In the genomic region with DNA sequence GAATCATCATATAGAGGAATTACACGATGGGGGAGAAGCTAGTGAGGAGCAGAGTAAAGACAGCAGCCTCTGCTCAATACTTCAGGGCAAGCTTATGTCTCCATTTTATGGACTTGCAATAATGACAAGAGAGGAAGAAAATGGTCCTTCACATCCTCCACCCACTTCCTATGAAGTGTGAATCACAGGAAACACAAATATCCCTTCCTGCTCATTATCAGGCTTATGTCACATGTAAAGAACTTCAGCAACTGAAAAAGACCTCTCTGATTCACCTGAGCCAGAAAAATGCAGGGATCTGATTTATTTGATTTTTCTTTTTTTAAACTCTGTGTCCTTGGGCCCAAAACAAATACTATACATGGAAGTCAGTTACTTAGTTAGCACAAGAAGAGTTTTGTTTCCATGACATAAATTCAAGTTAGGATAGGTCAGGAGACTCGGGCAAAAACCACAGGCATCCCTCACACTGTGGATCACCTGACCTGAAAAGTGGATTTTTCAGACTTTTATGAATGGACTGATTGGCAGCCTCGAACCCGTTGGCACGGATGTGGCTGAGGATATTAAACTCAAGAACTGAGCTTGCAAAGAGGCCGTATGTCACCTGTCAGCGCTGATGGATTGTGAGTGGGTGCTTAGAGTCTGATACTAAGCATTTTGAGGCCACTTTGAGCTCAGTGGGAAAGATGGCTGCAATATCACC, we compare ENCODE assay signal across 32 cellular contexts.
DNase-seq lines count a peak whose midpoint lies in the region; ATAC-seq and TF ChIP-seq lines count a peak whose summit lies in the region.
"Had no signal": no experiment of that assay in that cellular context is flagged by ENCODE, and none has a peak within 500 bp of the region (broad histone marks: within the 10 kb centered on the region; RNA-seq: fewer than 3 reads in every experiment).

No MANE protein-coding gene starts in this region.

- no peak overlapping the region for H3K4me3 ChIP-seq in mammary epithelial cell (replicated peaks in 1 of 3; ENCODE audit: insufficient read depth in 1 of 3, low read depth in 2 of 3, low read length in 3 of 3)
- no peak overlapping the region for H3K4me3 ChIP-seq in breast epithelium
- H3K4me3 ChIP-seq in RWPE2 (ENCODE audit: severe bottlenecking), result no peak overlapping the region
- no peak overlapping the region for H3K4me3 ChIP-seq in fibroblast of pulmonary artery (replicated peaks; ENCODE audit: low read depth, low read length)
- H3K4me3 ChIP-seq in neuronal stem cell (ENCODE audit: low read length in 2 of 2), result no peak overlapping the region
- H3K4me3 ChIP-seq: A549, body of pancreas, dorsolateral prefrontal cortex, GM12878, lung, upper lobe of left lung had no signal

- H3K36me3 ChIP-seq in mammary epithelial cell (ENCODE audit: insufficient read depth, low read length), result no peaks in the 10 kb centered on the region
- no peaks in the 10 kb centered on the region for H3K36me3 ChIP-seq in breast epithelium
- H3K36me3 ChIP-seq in RWPE2 (ENCODE audit: low read depth), result no peaks in the 10 kb centered on the region
- H3K36me3 ChIP-seq in neuronal stem cell (replicated peaks in 1 of 2; ENCODE audit: control insufficient read depth in 2 of 2, insufficient read depth in 2 of 2, low read length in 2 of 2), result no peaks in the 10 kb centered on the region
- H3K36me3 ChIP-seq: upper lobe of left lung had no signal

- no peaks in the 10 kb centered on the region for H3K27me3 ChIP-seq in mammary epithelial cell (ENCODE audit: insufficient read depth, low read length)
- H3K27me3 ChIP-seq in breast epithelium, result no peaks in the 10 kb centered on the region
- no peaks in the 10 kb centered on the region for H3K27me3 ChIP-seq in RWPE2 (ENCODE audit: insufficient read depth, poor library complexity, severe bottlenecking)
- H3K27me3 ChIP-seq in neuronal stem cell (ENCODE audit: control insufficient read depth in 3 of 3, insufficient read depth in 3 of 3, low read depth in 1 of 3, low read length in 3 of 3), result no peaks in the 10 kb centered on the region
- H3K27me3 ChIP-seq: body of pancreas, dorsolateral prefrontal cortex, upper lobe of left lung had no signal

- no peak overlapping the region for H2BK15ac ChIP-seq in neuronal stem cell (ENCODE audit: low read length)

- no peak for ATAC-seq in RWPE2 (ENCODE audit: low read depth)
- ATAC-seq: A549; body of pancreas; GM12878; left cardiac atrium; natural killer cell treated with Interleukin-12 subunit alpha and Interleukin-12 subunit beta and Interleukin-15 and Interleukin-18, amount 100 ng/mL, for 72 hours had no signal

- H3K79me1 ChIP-seq in neuronal stem cell (ENCODE audit: low read depth, low read length), result no peaks in the 10 kb centered on the region

- H2BK5ac ChIP-seq in neuronal stem cell (ENCODE audit: low read length), result no peak overlapping the region

- H2BK12ac ChIP-seq in neuronal stem cell (ENCODE audit: low read length), result no peak overlapping the region

- in situ Hi-C loops in mammary epithelial cell (cut with MboI; ENCODE audit: low sequenced_read_pairs in 2 of 2), result no loop called here

- no peak overlapping the region for H3K4me2 ChIP-seq in mammary epithelial cell (ENCODE audit: insufficient read depth, low read depth, low read length)
- H3K4me2 ChIP-seq in neuronal stem cell (ENCODE audit: insufficient read depth, low read length, poor library complexity, severe bottlenecking), result no peak overlapping the region
- H3K4me2 ChIP-seq: A549 had no signal

- H4K8ac ChIP-seq in neuronal stem cell (ENCODE audit: low read depth, low read length), result no peak overlapping the region

- no TSS peak for BruUV-seq in mammary epithelial cell (replicated peaks; lab: Mats Ljungman, UMichigan)

- H4K20me1 ChIP-seq in mammary epithelial cell (ENCODE audit: insufficient read depth, low read length), result no peaks in the 10 kb centered on the region

- TF ChIP-seq POLR2A in breast epithelium (IDR thresholded peaks at IDR 0.05), result no peak

- intact Hi-C loops in mammary epithelial cell (cut with micrococcal nuclease), result no loop called here
- intact Hi-C loops in breast epithelium (cut with DNase I; ENCODE audit: low total_unique reads), result no loop called here

- dilution Hi-C loops in mammary epithelial cell (cut with HindIII; ENCODE audit: low sequenced_read_pairs), result no loop called here

- WGBS in mammary epithelial cell (ENCODE audit: low coverage, missing lambda C conversion rate), result 97% methylated on average over 6 of the region's 7 CpGs
- WGBS in neuronal stem cell (ENCODE audit: extremely low coverage in 2 of 2, insufficient read length in 2 of 2, insufficient replicate concordance in 1 of 2), 2 donors, result no CpG with 5 or more reads among the region's 7 CpGs

- H3K79me2 ChIP-seq in mammary epithelial cell (ENCODE audit: insufficient read depth, low read length), result no peaks in the 10 kb centered on the region

- H3K27ac ChIP-seq in mammary epithelial cell (ENCODE audit: insufficient read depth, low read depth, low read length), result no peak overlapping the region
- no peak overlapping the region for H3K27ac ChIP-seq in breast epithelium
- H3K27ac ChIP-seq in RWPE2 (ENCODE audit: poor library complexity, severe bottlenecking), result peak overlapping the region; percentile 14
- no peak overlapping the region for H3K27ac ChIP-seq in neuronal stem cell (replicated peaks; ENCODE audit: low read length)
- H3K27ac ChIP-seq: A549, body of pancreas, dorsolateral prefrontal cortex, upper lobe of left lung had no signal

- H3K9ac ChIP-seq in mammary epithelial cell (ENCODE audit: insufficient read depth, low read length) (no peak overlapping the region), neuronal stem cell (ENCODE audit: low read depth, low read length, poor library complexity) (no peak overlapping the region)

- no peak overlapping the region for H3K18ac ChIP-seq in neuronal stem cell (ENCODE audit: low read length)

- no peak overlapping the region for H4K91ac ChIP-seq in neuronal stem cell (ENCODE audit: low read depth, low read length, poor library complexity)

- no peaks in the 10 kb centered on the region for H3K4me1 ChIP-seq in mammary epithelial cell (ENCODE audit: insufficient read depth, low read length)
- H3K4me1 ChIP-seq in breast epithelium, result no peaks in the 10 kb centered on the region
- H3K4me1 ChIP-seq in RWPE2 (ENCODE audit: insufficient read depth, poor library complexity, severe bottlenecking), result peaks cover 6% of the 10 kb centered on the region
- no peaks in the 10 kb centered on the region for H3K4me1 ChIP-seq in neuronal stem cell (ENCODE audit: control insufficient read depth in 2 of 2, insufficient read depth in 1 of 2, low read depth in 1 of 2, low read length in 2 of 2)
- H3K4me1 ChIP-seq: A549, body of pancreas, upper lobe of left lung had no signal

- TF ChIP-seq CTCF in mammary epithelial cell (conservative IDR thresholded peaks at IDR 0.05 in 1 of 2, IDR thresholded peaks at IDR 0.05 in 1 of 2; ENCODE audit: extremely low read depth in 1 of 2, insufficient read depth in 1 of 2, low read depth in 1 of 2, low read length in 2 of 2) (no peak), breast epithelium (IDR thresholded peaks at IDR 0.05) (no peak), RWPE2 (IDR thresholded peaks at IDR 0.05; ENCODE audit: poor library complexity, severe bottlenecking) (no peak), fibroblast of pulmonary artery (IDR thresholded peaks at IDR 0.05; ENCODE audit: low read length, missing control alignments) (no peak)

- H3K9me3 ChIP-seq in mammary epithelial cell (replicated peaks; ENCODE audit: insufficient read depth, low read length) (no peaks in the 10 kb centered on the region), breast epithelium (no peaks in the 10 kb centered on the region), RWPE2 (ENCODE audit: severe bottlenecking) (no peaks in the 10 kb centered on the region), neuronal stem cell (replicated peaks in 1 of 2; ENCODE audit: control insufficient read depth in 2 of 2, insufficient read depth in 1 of 2, low read depth in 1 of 2, low read length in 2 of 2) (no peaks in the 10 kb centered on the region)
- H3K9me3 ChIP-seq: A549, body of pancreas, upper lobe of left lung had no signal

- no peak overlapping the region for H2BK120ac ChIP-seq in neuronal stem cell (ENCODE audit: low read depth, low read length)

- H3K23ac ChIP-seq in neuronal stem cell (ENCODE audit: low read depth, low read length, poor library complexity), result no peak overlapping the region

- CTCF ChIA-PET in mammary epithelial cell (lab: Charles Lee; ENCODE audit: low non-redundant PET), result no interaction called here

- DNase-seq in mammary epithelial cell (peak; percentile 4), breast epithelium (ENCODE audit: low spot score in 2 of 2) (no peak), RWPE2 (ENCODE audit: low spot score) (no peak), fibroblast of pulmonary artery (ENCODE audit: low read depth) (peak; percentile 17), neuronal stem cell (ENCODE audit: low spot score) (no peak), T-helper 9 cell (no peak), LoVo (ENCODE audit: low spot score) (no peak), occipital lobe (lab: John Stamatoyannopoulos, UW) (no peak)
- DNase-seq: activated CD4-positive, alpha-beta memory T cell treated with anti-CD3 and anti-CD28 coated beads, Interleukin-2, amount 10 ng/mL, durations not matched to agents 7 days and 5 days; activated CD4-positive, alpha-beta T cell treated with anti-CD3 and anti-CD28 coated beads for 1 hour; activated CD8-positive, alpha-beta memory T cell treated with anti-CD3 and anti-CD28 coated beads, Interleukin-2, amount 50 U/mL, for 4 hours; activated naive CD4-positive, alpha-beta T cell treated with anti-CD3 and anti-CD28 coated beads for 36 hours; body of pancreas; CD4-positive, alpha-beta memory T cell; cerebellar nuclear complex; dorsolateral prefrontal cortex; H9; hypothalamus; KG1; left cardiac atrium; NCI-H1417 treated with DMSO at 0.1 percent for 48 hours; NCI-H2029 treated with DMSO at 0.1 percent for 48 hours; NCI-H446; retina; small intestine; stimulated activated naive CD4-positive, alpha-beta T cell; T-helper 2 cell; upper lobe of left lung had no signal

- H2AK5ac ChIP-seq in neuronal stem cell (ENCODE audit: low read depth, low read length), result no peak overlapping the region

- H2AFZ ChIP-seq in mammary epithelial cell (ENCODE audit: low read depth, low read length) (peak overlapping the region; percentile 28), neuronal stem cell (ENCODE audit: low read length) (no peak overlapping the region)

- no peak overlapping the region for H3K14ac ChIP-seq in neuronal stem cell (ENCODE audit: low read length)

- H3K4ac ChIP-seq in neuronal stem cell (ENCODE audit: low read length), result no peak overlapping the region

Comparison
In these comparisons a context has a peak if more than half of its experiments do, and no peak if none do; other contexts are left out.
1. DNase-seq: peak in mammary epithelial cell (single experiment) and fibroblast of pulmonary artery (single experiment); none in breast epithelium (0 of 2), RWPE2 (single experiment), neuronal stem cell (single experiment), T-helper 9 cell (single experiment), LoVo (single experiment) and occipital lobe (single experiment).